In genomic region chr5:180210961-180211760, GRCh38 we compare ENCODE assay signal across 18 cellular contexts. TPM values are rescaled to one million over a fixed set of nuclear protein-coding genes. Genes with fewer than 3 reads are reported as not detected.
A peak's percentile ranks its signal among the peaks of the same experiment; 100 is the strongest.
DNase-seq lines count a peak whose midpoint lies in the region; ATAC-seq, FAIRE-seq and TF ChIP-seq lines count a peak whose summit lies in the region.
"Had no signal": no experiment of that assay in that cellular context is flagged by ENCODE, and none has a peak within 500 bp of the region (broad histone marks: within the 10 kb centered on the region; RNA-seq: fewer than 3 reads in every experiment).

No MANE protein-coding gene starts in this region.

- no TSS peak for BruUV-seq in K562 (replicated peaks; lab: Mats Ljungman, UMichigan)

- H2AFZ ChIP-seq in K562 (ENCODE audit: low read depth, low read length) (peak overlapping the region; percentile 56; the same call in 1 of the 2 replicates), H1 (ENCODE audit: low read length) (no peak overlapping the region)

- H3K23me2 ChIP-seq in H1 (ENCODE audit: low read depth, low read length) = peaks cover 11% of the 10 kb centered on the region

- no peak overlapping the region for H4K5ac ChIP-seq in H1 (ENCODE audit: insufficient read length, low read depth, low read length)

- CTCF ChIA-PET in K562 (lab: Yijun Ruan, JAX; ENCODE audit: low intra/inter-chr PET ratio) (interaction anchor here (0.7 kb wide), 1 partner anchor 13 kb away, joined by 3 read pairs; no protein-coding TSS in a partner anchor), H1 (lab: Charles Lee; ENCODE audit: partially characterized antibody) (interaction anchor here (0.6 to 6.5 kb wide), 12 partner anchors 13 to 395 kb away, joined by 3 to 61 read pairs (median 3); no protein-coding TSS in a partner anchor)

- in situ Hi-C loops in K562 (cut with MboI) = no loop called here

- 0 out of 2 replicates have a peak overlapping the region, but pooled peaks have one; percentile 29 for H2BK15ac ChIP-seq in H1 (ENCODE audit: low read length)

- TF ChIP-seq POLR2A in K562 (conservative IDR thresholded peaks at IDR 0.05) (no peak), H1 (IDR thresholded peaks at IDR 0.05; ENCODE audit: control extremely low read depth in 1 of 2, low read depth in 2 of 2, low read length in 2 of 2) (no peak), spleen (IDR thresholded peaks at IDR 0.05) (no peak)

- TF ChIP-seq CTCF in K562 (IDR thresholded peaks at IDR 0.05 in 2 of 3, conservative IDR thresholded peaks at IDR 0.05 in 1 of 3; ENCODE audit: insufficient read depth in 2 of 3, low read depth in 1 of 3, low read length in 3 of 3) (no peak), H1 (IDR thresholded peaks at IDR 0.05; ENCODE audit: control extremely low read depth in 1 of 3, insufficient read depth in 1 of 3, low read depth in 1 of 3, low read length in 3 of 3) (no peak), spleen (IDR thresholded peaks at IDR 0.05 in 8 of 11, conservative IDR thresholded peaks at IDR 0.05 in 3 of 11) (no peak), lower lobe of right lung (IDR thresholded peaks at IDR 0.05) (no peak)

- no peak overlapping the region for H3K9ac ChIP-seq in K562 (ENCODE audit: insufficient read depth in 1 of 2, low read depth in 2 of 2, low read length in 2 of 2)
- no peak overlapping the region for H3K9ac ChIP-seq in H1 (replicated peaks in 1 of 4; ENCODE audit: extremely low read depth in 1 of 4, low read depth in 3 of 4, low read length in 3 of 4)

- ATAC-seq in K562 = peak; percentile 16
- ATAC-seq in lower lobe of right lung = no peak
- ATAC-seq: HCT116 had no signal

- peak; percentile 54 to 71 (median 60) for DNase-seq in K562 (ENCODE audit: extremely low read depth in 1 of 4, low spot score in 3 of 4)
- DNase-seq in H1 (ENCODE audit: low read depth in 1 of 2, low spot score in 2 of 2) = no peak
- peak; percentile 61 for DNase-seq in spleen
- DNase-seq in central memory CD4-positive, alpha-beta T cell = no peak
- DNase-seq in effector memory CD4-positive, alpha-beta T cell = no peak
- DNase-seq in lower lobe of right lung = no peak
- DNase-seq: C1 segment of cervical spinal cord; Caco-2; CD4-positive, alpha-beta memory T cell; DMS153; DND-41; GOT3; H7 had no signal

- no peak overlapping the region for H2AK5ac ChIP-seq in H1 (ENCODE audit: low read depth, low read length)

- peaks cover 8 to 44% of the 10 kb centered on the region in 2 experiments; a peak in 4 of 5 replicates for H3K4me1 ChIP-seq in K562 (replicated peaks in 1 of 2; ENCODE audit: control insufficient read depth in 2 of 2, insufficient read depth in 2 of 2, low read length in 2 of 2)
- H3K4me1 ChIP-seq in H1 (replicated peaks in 1 of 4; ENCODE audit: control insufficient read depth in 3 of 4, insufficient read depth in 4 of 4, low read length in 3 of 4) = peaks cover 0 to 8% (median 4%) of the 10 kb centered on the region in 4 experiments; a peak in 4 of 7 replicates
- peaks cover 3 to 13% (median 7%) of the 10 kb centered on the region in 6 donors for H3K4me1 ChIP-seq in spleen
- H3K4me1 ChIP-seq in effector memory CD4-positive, alpha-beta T cell (ENCODE audit: control insufficient read depth, insufficient read depth, low read length, poor library complexity, severe bottlenecking) = peaks cover 2% of the 10 kb centered on the region
- H3K4me1 ChIP-seq in lower lobe of right lung = peaks cover 8% of the 10 kb centered on the region

- no peak overlapping the region for H2BK20ac ChIP-seq in H1 (ENCODE audit: low read length)

- H4K20me1 ChIP-seq in K562 (replicated peaks; ENCODE audit: control insufficient read depth, insufficient read depth, low read length) (no peaks in the 10 kb centered on the region), H1 (replicated peaks in 1 of 2; ENCODE audit: control insufficient read depth in 1 of 2, insufficient read depth in 2 of 2, low read length in 2 of 2) (peaks cover 0 to 14% of the 10 kb centered on the region in 2 experiments)

- H3K79me1 ChIP-seq in H1 (ENCODE audit: low read depth, low read length) = no peaks in the 10 kb centered on the region

- no peak overlapping the region for H3K4ac ChIP-seq in H1 (replicated peaks; ENCODE audit: insufficient read length, low read depth, low read length)

- no peak overlapping the region for H3K18ac ChIP-seq in H1 (ENCODE audit: extremely low read depth, low read length)

- peak; percentile 82 for FAIRE-seq in K562 (lab: Jason Lieb, UNC)
- FAIRE-seq in H1 (lab: Jason Lieb, UNC) = no peak
- FAIRE-seq: G401.6, GM12892 had no signal

- H3K27me3 ChIP-seq in K562 (ENCODE audit: control insufficient read depth in 2 of 2, insufficient read depth in 2 of 2, low read length in 2 of 2) (peaks cover 4 to 55% of the 10 kb centered on the region in 2 experiments; a peak in 4 of 5 replicates), H1 (replicated peaks in 1 of 4; ENCODE audit: control insufficient read depth in 3 of 4, extremely low read depth in 1 of 4, insufficient read depth in 3 of 4, low read length in 3 of 4) (peaks cover 8 to 31% (median 21%) of the 10 kb centered on the region in 4 experiments; a peak in 6 of 7 replicates), spleen (replicated peaks in 1 of 7) (peaks cover 0 to 66% (median 38%) of the 10 kb centered on the region in 7 donors), lower lobe of right lung (ENCODE audit: low read depth) (peaks cover 54% of the 10 kb centered on the region)
- H3K27me3 ChIP-seq in effector memory CD4-positive, alpha-beta T cell (replicated peaks; ENCODE audit: control insufficient read depth, insufficient read depth, low read length, poor library complexity, severe bottlenecking) = peaks cover 15% of the 10 kb centered on the region

- H3K4me3 ChIP-seq in K562 = no peak overlapping the region
- no peak overlapping the region for H3K4me3 ChIP-seq in H1 (ENCODE audit: extremely low read depth in 1 of 4, insufficient read depth in 2 of 4, low read depth in 3 of 4, low read length in 4 of 4)
- no peak overlapping the region for H3K4me3 ChIP-seq in spleen
- H3K4me3 ChIP-seq in effector memory CD4-positive, alpha-beta T cell (ENCODE audit: insufficient read depth, low read depth, low read length, poor library complexity, severe bottlenecking) = no peak overlapping the region
- no peak overlapping the region for H3K4me3 ChIP-seq in lower lobe of right lung

- H3K9me3 ChIP-seq in K562 (replicated peaks; ENCODE audit: control insufficient read depth, insufficient read depth, low read depth, low read length) (no peaks in the 10 kb centered on the region), H1 (ENCODE audit: insufficient read depth in 2 of 2, low read depth in 1 of 2, low read length in 1 of 2) (peaks cover 0 to 2% of the 10 kb centered on the region in 2 experiments; a peak in 1 of 4 replicates), spleen (peaks cover 0 to 19% (median 14%) of the 10 kb centered on the region in 8 donors), lower lobe of right lung (no peaks in the 10 kb centered on the region)
- peaks cover 7% of the 10 kb centered on the region for H3K9me3 ChIP-seq in effector memory CD4-positive, alpha-beta T cell (ENCODE audit: control insufficient read depth, low read length)
- H3K9me3 ChIP-seq: Caco-2 had no signal

- no peak overlapping the region for H2BK5ac ChIP-seq in H1 (ENCODE audit: low read depth, low read length)

- H3K56ac ChIP-seq in H1 (replicated peaks; ENCODE audit: insufficient read length, low read depth, low read length) = no peak overlapping the region

- H4K91ac ChIP-seq in H1 (replicated peaks; ENCODE audit: insufficient read length, low read length) = no peak overlapping the region

- intact Hi-C loops in K562 (cut with micrococcal nuclease) (no loop called here), spleen (cut with DNase I; ENCODE audit: low total_unique reads) (no loop called here), lower lobe of right lung (cut with DNase I) (no loop called here)

- no peak overlapping the region for H2BK120ac ChIP-seq in H1 (replicated peaks; ENCODE audit: low read depth, low read length)

- no peak overlapping the region for H4K8ac ChIP-seq in H1 (ENCODE audit: extremely low read depth, insufficient read depth, low read length)

- H3K4me2 ChIP-seq in K562 (ENCODE audit: insufficient read depth, low read length) = peak overlapping the region; percentile 24
- no peak overlapping the region for H3K4me2 ChIP-seq in H1 (ENCODE audit: insufficient read depth in 1 of 2, low read depth in 2 of 2, low read length in 2 of 2)

- H2BK12ac ChIP-seq in H1 (ENCODE audit: low read depth, low read length) = no peak overlapping the region

- TF ChIP-seq RAD21 in K562 (CRISPR knock-in tag; conservative IDR thresholded peaks at IDR 0.05 in 1 of 2, IDR thresholded peaks at IDR 0.05 in 1 of 2) = no peak
- no peak for TF ChIP-seq RAD21 in H1 (IDR thresholded peaks at IDR 0.05 in 1 of 2, conservative IDR thresholded peaks at IDR 0.05 in 1 of 2; ENCODE audit: low read depth in 2 of 2, low read length in 2 of 2)

- POLR2A ChIA-PET in K562 (lab: Yijun Ruan, JAX) (interaction anchor here (0.6 to 1.4 kb wide), 4 partner anchors 16 to 844 kb away, joined by 3 to 4 read pairs (median 3); no protein-coding TSS in a partner anchor), H1 (lab: Charles Lee; ENCODE audit: partially characterized antibody) (interaction anchor here (1.6 kb wide), 1 partner anchor 11 kb away, joined by 4 read pairs; no protein-coding TSS in a partner anchor)

- TF ChIP-seq EP300 in K562 (IDR thresholded peaks at IDR 0.05; ENCODE audit: low read length) (no peak), H1 (IDR thresholded peaks at IDR 0.05; ENCODE audit: borderline replicate concordance in 1 of 2, low read depth in 2 of 2, low read length in 2 of 2) (no peak)

- H3K79me2 ChIP-seq in K562 (ENCODE audit: control insufficient read depth, insufficient read depth, low read length) (no peaks in the 10 kb centered on the region), H1 (ENCODE audit: control insufficient read depth in 1 of 2, insufficient read depth in 2 of 2, low read length in 2 of 2) (no peaks in the 10 kb centered on the region)

- H3K27ac ChIP-seq in K562 (ENCODE audit: extremely low read depth, low read depth, low read length) (no peak overlapping the region), H1 (ENCODE audit: low read depth, low read length) (no peak overlapping the region), spleen (no peak overlapping the region), lower lobe of right lung (no peak overlapping the region)
- H3K27ac ChIP-seq in effector memory CD4-positive, alpha-beta T cell (ENCODE audit: insufficient read depth, low read length, poor library complexity, severe bottlenecking) = no peak overlapping the region

- H3K9me1 ChIP-seq in K562 (ENCODE audit: control insufficient read depth, insufficient read depth, low read length) = peaks cover 4% of the 10 kb centered on the region

- no peak overlapping the region for H3K14ac ChIP-seq in H1 (ENCODE audit: insufficient read length)

- 23% methylated on average over 14 of the region's 16 CpGs for WGBS in K562 (ENCODE audit: insufficient coverage, low coverage, missing lambda C conversion rate)
- 85% methylated on average over 15 of the region's 16 CpGs; no CpG with 5 or more reads in 1 of the 2 experiments for WGBS in H1 (ENCODE audit: extremely low coverage in 1 of 2, insufficient coverage in 1 of 2, insufficient read length in 1 of 2, insufficient replicate concordance in 2 of 2, low coverage in 1 of 2, low lambda C conversion rate in 2 of 2, missing lambda C conversion rate in 1 of 2), 2 experiments
- 84 to 100% (median 91%) methylated on average over 6 to 16 of the region's 16 CpGs for WGBS in spleen, 5 donors

- H3K36me3 ChIP-seq in K562 (ENCODE audit: control insufficient read depth, insufficient read depth, low read length) (no peaks in the 10 kb centered on the region), H1 (ENCODE audit: control insufficient read depth in 2 of 4, insufficient read depth in 4 of 4, low read length in 3 of 4) (no peaks in the 10 kb centered on the region), spleen (no peaks in the 10 kb centered on the region), lower lobe of right lung (no peaks in the 10 kb centered on the region)
- H3K36me3 ChIP-seq in effector memory CD4-positive, alpha-beta T cell (ENCODE audit: control insufficient read depth, insufficient read depth, low read length) = no peaks in the 10 kb centered on the region

- H3K23ac ChIP-seq in H1 (ENCODE audit: insufficient read length) = no peak overlapping the region

RNA-seq across cellular contexts. Expression of gene RASGEF1C, which starts 2.1 kb away (rescaled TPM):
- 0.18 and 0.81 TPM in 2 replicates for total RNA-seq in K562 (2011; cell fraction: chromatin; rRNA removed; ENCODE audit: low replicate concordance)
- 0.79 and 0.83 TPM in 2 replicates for total RNA-seq in K562 (2011; cell fraction: nucleolus; rRNA removed)
- 0.73 TPM in 1 of 2 replicates, not detected in the other for total RNA-seq in K562 (2011; cell fraction: nucleoplasm; rRNA removed)
- total RNA-seq in K562 (2014; rRNA removed) (1.1 TPM in 1 of 2 replicates, not detected in the other), K562 (2014; rRNA removed; fragmentation: Illumina TruSeq; extraction: Trizol) (not detected in 2 replicates), K562 (2015; rRNA removed; fragmentation: Illumina TruSeq; extraction: Trizol) (0.11 TPM in 1 of 2 replicates, not detected in the other), K562 (2021) (0.31 and 0.35 TPM in 2 replicates), spleen (1 to 10 TPM in 1 of 7 donors, under 1 TPM in 1, not detected in 5; 0.17 to 1.1 TPM), lower lobe of right lung (not detected)
- polyA plus RNA-seq in K562 (2011; rRNA removed) (0.16 TPM in 1 of 2 replicates, not detected in the other), K562 (2014; fragmentation: Illumina TruSeq; extraction: Trizol) (0.04 and 0.30 TPM in 2 replicates), K562 (2014; fragmentation: Nextera tagmentation; extraction: Ambion mirVana) (not detected), K562 (2014; rRNA removed) (0.21 and 0.47 TPM in 2 replicates), H1 (2011; rRNA removed) (0.26 and 0.44 TPM in 2 replicates), spleen (under 1 TPM in 2 of 3 donors, not detected in 1; 0.06 to 0.26 TPM)
- 0.16 and 0.42 TPM in 2 replicates for polyA plus RNA-seq in K562 (2011; cell fraction: cytosol; rRNA removed)
- polyA plus RNA-seq in K562 (2011; cell fraction: nucleus; rRNA removed) = 0.29 and 1.0 TPM in 2 replicates
- 0.13 and 0.40 TPM in 2 replicates for polyA plus RNA-seq in K562 (2012)
- 0.27 TPM in 1 of 2 replicates, not detected in the other for polyA minus RNA-seq in K562 (2011; rRNA and poly(A)+ RNA removed)
- not detected in 2 replicates for polyA minus RNA-seq in K562 (2011; cell fraction: cytosol; rRNA and poly(A)+ RNA removed)
- polyA minus RNA-seq in K562 (2011; cell fraction: nucleus; rRNA and poly(A)+ RNA removed) = 0.22 and 0.27 TPM in 2 replicates
- total RNA-seq in H1 (2021; fragmentation: NEBNext Ultra II Directional; extraction: Animal tissue kit (Norgen Biotek cat#: 25700)) = 0.46 and 0.61 TPM in 2 replicates
- polyA plus RNA-seq in H1 (2011; cell fraction: cytosol; rRNA removed) = 0.17 TPM
- polyA plus RNA-seq in H1 (2011; cell fraction: nucleus; rRNA removed) = 0.47 TPM
- 0.26 to 0.46 TPM (median 0.36 TPM) in 4 replicates for polyA plus RNA-seq in H1 (2012, experiment 1 of 2)
- polyA plus RNA-seq in H1 (2012, experiment 2 of 2) = 0.38 TPM
- 0.22 TPM for polyA plus RNA-seq in H1 (2013, experiment 1 of 2)
- polyA plus RNA-seq in H1 (2013, experiment 2 of 2) = 0.15 TPM
- polyA minus RNA-seq in H1 (2011; rRNA and poly(A)+ RNA removed) = 0.27 TPM in 1 of 2 replicates, not detected in the other
- polyA minus RNA-seq in H1 (2011; cell fraction: cytosol; rRNA and poly(A)+ RNA removed) = not detected
- polyA minus RNA-seq in H1 (2011; cell fraction: nucleus; rRNA and poly(A)+ RNA removed) = 0.40 TPM
- total RNA-seq: A673; Caco-2; CD4-positive, alpha-beta memory T cell had no signal
- polyA plus RNA-seq: BJ; CD4-positive, alpha-beta memory T cell had no signal

Comparison
In these comparisons a context has a peak if more than half of its experiments do, and no peak if none do; other contexts are left out.
1. DNase-seq: peak in K562 (4 of 4) and spleen (single experiment); none in H1 (0 of 2), central memory CD4-positive, alpha-beta T cell (single experiment), effector memory CD4-positive, alpha-beta T cell (0 of 3) and lower lobe of right lung (single experiment).
2. Of the 49 proteins assayed by ChIP-seq in both K562 and H1: peak only in K562: POLR2AphosphoS5; only in H1: none; in both: none; in neither: 48.